1 cellular context compared by ENCODE assay signal in the genomic region with DNA sequence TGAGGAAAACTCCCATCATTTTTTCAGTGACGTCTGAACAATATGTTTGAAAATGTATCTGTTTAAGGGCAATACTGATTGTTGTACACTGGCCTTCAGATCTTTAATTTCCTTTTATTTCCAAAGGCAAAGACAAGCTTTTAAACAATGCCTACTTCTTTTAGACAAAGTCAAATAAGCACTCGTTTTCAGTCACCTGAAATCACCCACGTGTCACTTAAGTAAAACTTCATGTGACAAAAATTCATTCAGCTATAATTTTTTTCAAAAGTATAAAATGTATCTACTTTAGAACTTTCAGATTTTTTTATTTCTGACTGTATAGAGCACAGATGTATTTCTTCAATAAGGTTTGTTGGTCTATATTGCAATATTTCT.
TF ChIP-seq lines count a peak whose summit lies in the region.

No MANE protein-coding gene starts in this region.

TF ChIP-seq in SK-N-SH, 30 proteins besides CTCF, POLR2A, EP300 and RAD21 (continued from another document):
- TF ChIP-seq GABPA (IDR thresholded peaks at IDR 0.05; ENCODE audit: low read depth): no peak
- TF ChIP-seq FOXM1 (IDR thresholded peaks at IDR 0.05; ENCODE audit: low read depth): no peak
- no peak for TF ChIP-seq SMC3 (IDR thresholded peaks at IDR 0.05; ENCODE audit: low read depth, low read length)
